Comparison of ENCODE assay signal across 8 cellular contexts in the genomic region with DNA sequence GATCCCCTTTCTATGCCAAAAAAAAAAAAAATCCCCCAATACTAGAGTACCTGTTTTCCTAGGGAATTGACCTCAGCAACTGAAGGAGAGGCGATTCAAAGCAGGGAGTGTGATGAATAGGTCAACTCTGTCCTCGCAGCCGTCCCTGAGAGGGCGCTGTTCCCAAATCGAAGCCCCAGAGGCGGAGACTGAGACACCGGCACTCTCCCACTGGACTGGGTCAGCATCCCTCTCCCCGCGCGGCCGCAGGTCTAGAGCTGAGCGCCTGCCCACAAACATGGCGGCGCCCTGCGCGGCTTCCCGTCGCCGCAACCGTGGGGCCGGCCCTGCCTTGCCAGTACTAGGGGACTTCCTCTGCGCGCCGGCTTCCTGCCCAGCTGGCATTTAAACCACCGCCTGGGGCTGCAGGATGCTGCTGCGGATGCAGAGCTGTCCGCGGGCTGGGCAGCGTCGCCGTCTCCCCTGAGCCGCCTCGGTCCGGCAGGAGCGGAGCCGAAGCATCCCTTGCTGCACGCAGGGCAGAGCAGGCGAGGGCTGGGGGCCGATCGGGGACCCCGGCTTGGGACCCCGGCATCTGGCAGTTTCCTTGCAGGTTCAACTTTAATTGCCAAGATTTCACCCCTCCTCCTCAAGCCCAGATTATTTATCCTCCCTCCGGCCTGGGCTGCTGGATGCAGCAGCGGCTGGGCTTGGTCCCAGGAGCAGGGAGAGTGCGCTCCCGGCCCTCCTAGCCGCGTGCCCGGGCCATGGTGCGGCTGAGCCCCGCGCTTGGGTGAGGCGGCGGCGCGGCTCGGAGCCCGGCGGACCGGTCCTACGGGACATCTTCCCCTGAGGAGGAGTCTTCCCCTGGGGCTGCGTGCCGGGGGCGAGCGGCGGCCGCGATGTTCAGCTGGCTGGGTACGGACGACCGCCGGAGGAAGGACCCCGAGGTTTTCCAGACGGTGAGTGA. TPM values are rescaled to one million over a fixed set of nuclear protein-coding genes. Genes with fewer than 3 reads are reported as not detected.
DNase-seq lines count a peak whose midpoint lies in the region; ATAC-seq and TF ChIP-seq lines count a peak whose summit lies in the region.

A gene (plus strand): TSS at position 412 of the 949 bp plus-strand sequence. CDS start 470 bp downstream, at position 882.

- H3K27me3 Mint-ChIP-seq in nephron (ENCODE audit: low read depth) = peaks cover 26% of the 10 kb centered on the region

- no peaks in the 10 kb centered on the region for H3K9me3 Mint-ChIP-seq in nephron

- peak; percentile 64 for TF ChIP-seq CTCF in fibroblast of the aortic adventitia (IDR thresholded peaks at IDR 0.05; ENCODE audit: insufficient read depth, low read length)
- TF ChIP-seq CTCF in nephron (IDR thresholded peaks at IDR 0.05; ENCODE audit: unreplicated experiment in 3 of 3) = peak; percentile 57 to 63 (median 61)

- H3K4me1 ChIP-seq in HUES6 (ENCODE audit: control insufficient read depth, insufficient read depth, low read length) = peaks cover 15% of the 10 kb centered on the region; the same call in 1 of the 2 replicates

- H3K27me3 ChIP-seq in HUES6 (ENCODE audit: control insufficient read depth, insufficient read depth, low read length) = peaks cover 13% of the 10 kb centered on the region

- peak; percentile 97 for ATAC-seq in GM21390 (IDR thresholded peaks at IDR 0.05; ENCODE audit: unreplicated experiment)
- ATAC-seq in stimulated activated naive CD8-positive, alpha-beta T cell treated with anti-CD3 and anti-CD28 coated beads, Interleukin-15, Interleukin-2, amounts not matched to agents 100 U/mL and 50 U/mL, for 24 hours = peak; percentile 99

- H3K4me3 Mint-ChIP-seq in nephron = peak within 1 kb of the TSS; percentile 84 to 88 (median 84)

- peaks cover 21% of the 10 kb centered on the region for H3K4me1 Mint-ChIP-seq in nephron

- H3K27ac ChIP-seq in HUES6 (ENCODE audit: low read depth, low read length) = no peak within 1 kb of the TSS

- peak within 1 kb of the TSS; percentile 57 for H3K9ac ChIP-seq in HUES6 (ENCODE audit: low read length)

- H3K27ac Mint-ChIP-seq in nephron = no peak within 1 kb of the TSS

- peak within 1 kb of the TSS; percentile 74 for H3K4me3 ChIP-seq in HUES6 (ENCODE audit: low read depth, low read length)
- H3K4me3 ChIP-seq in fibroblast of the aortic adventitia (ENCODE audit: low read depth, low read length) = peak within 1 kb of the TSS; percentile 78

- H3K36me3 ChIP-seq in HUES6 (ENCODE audit: control insufficient read depth, insufficient read depth, low read length) = no peaks in the 10 kb centered on the region

- H3K36me3 Mint-ChIP-seq in nephron (ENCODE audit: low read depth) = peaks cover 4% of the 10 kb centered on the region

- DNase-seq in COLO829 (ENCODE audit: low spot score) (peak; percentile 40), fibroblast of the aortic adventitia (ENCODE audit: low read depth) (peak; percentile 83)
- DNase-seq in activated T-helper 9 cell treated with anti-CD3 and anti-CD28 coated beads, Interleukin-2, amount 50 U/mL, for 16 hours (ENCODE audit: low read depth) = peak; percentile 67
- DNase-seq in stimulated activated naive CD8-positive, alpha-beta T cell treated with anti-CD3 and anti-CD28 coated beads, Interleukin-15, Interleukin-2, amounts not matched to agents 100 U/mL and 50 U/mL, for 24 hours = peak; percentile 86

- H3K9me3 ChIP-seq in HUES6 (ENCODE audit: control insufficient read depth, insufficient read depth, low read depth, low read length) = no peaks in the 10 kb centered on the region

TF ChIP-seq in PFSK-1, 5 proteins besides CTCF, POLR2A, EP300 and RAD21:
- TF ChIP-seq SIN3A (IDR thresholded peaks at IDR 0.05; ENCODE audit: borderline replicate concordance, insufficient read depth, low read length) = peak; percentile 95
- TF ChIP-seq TAF1 (IDR thresholded peaks at IDR 0.05; ENCODE audit: borderline replicate concordance, insufficient read depth, low read length) = no peak
- TF ChIP-seq POLR2AphosphoS5 (IDR thresholded peaks at IDR 0.05; ENCODE audit: low read depth, low read length) = peak; percentile 51; the same call in 1 of the 2 replicates
- TF ChIP-seq FOXP2 (optimal IDR thresholded peaks at IDR 0.05; ENCODE audit: borderline replicate concordance, extremely low read depth, extremely low read length, insufficient read depth) = peak; percentile 92
- TF ChIP-seq, protein P1, sequence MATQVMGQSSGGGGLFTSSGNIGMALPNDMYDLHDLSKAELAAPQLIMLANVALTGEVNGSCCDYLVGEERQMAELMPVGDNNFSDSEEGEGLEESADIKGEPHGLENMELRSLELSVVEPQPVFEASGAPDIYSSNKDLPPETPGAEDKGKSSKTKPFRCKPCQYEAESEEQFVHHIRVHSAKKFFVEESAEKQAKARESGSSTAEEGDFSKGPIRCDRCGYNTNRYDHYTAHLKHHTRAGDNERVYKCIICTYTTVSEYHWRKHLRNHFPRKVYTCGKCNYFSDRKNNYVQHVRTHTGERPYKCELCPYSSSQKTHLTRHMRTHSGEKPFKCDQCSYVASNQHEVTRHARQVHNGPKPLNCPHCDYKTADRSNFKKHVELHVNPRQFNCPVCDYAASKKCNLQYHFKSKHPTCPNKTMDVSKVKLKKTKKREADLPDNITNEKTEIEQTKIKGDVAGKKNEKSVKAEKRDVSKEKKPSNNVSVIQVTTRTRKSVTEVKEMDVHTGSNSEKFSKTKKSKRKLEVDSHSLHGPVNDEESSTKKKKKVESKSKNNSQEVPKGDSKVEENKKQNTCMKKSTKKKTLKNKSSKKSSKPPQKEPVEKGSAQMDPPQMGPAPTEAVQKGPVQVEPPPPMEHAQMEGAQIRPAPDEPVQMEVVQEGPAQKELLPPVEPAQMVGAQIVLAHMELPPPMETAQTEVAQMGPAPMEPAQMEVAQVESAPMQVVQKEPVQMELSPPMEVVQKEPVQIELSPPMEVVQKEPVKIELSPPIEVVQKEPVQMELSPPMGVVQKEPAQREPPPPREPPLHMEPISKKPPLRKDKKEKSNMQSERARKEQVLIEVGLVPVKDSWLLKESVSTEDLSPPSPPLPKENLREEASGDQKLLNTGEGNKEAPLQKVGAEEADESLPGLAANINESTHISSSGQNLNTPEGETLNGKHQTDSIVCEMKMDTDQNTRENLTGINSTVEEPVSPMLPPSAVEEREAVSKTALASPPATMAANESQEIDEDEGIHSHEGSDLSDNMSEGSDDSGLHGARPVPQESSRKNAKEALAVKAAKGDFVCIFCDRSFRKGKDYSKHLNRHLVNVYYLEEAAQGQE (IDR thresholded peaks at IDR 0.05; ENCODE audit: insufficient read depth in 1 of 2, low read depth in 2 of 2, low read length in 2 of 2) = 0 out of 4 replicates have a peak, but pooled peaks of 1 of the 2 experiments have one; percentile 50
TF ChIP-seq in PFSK-1: peak in this region for 4.

RNA-seq across cellular contexts. Expression of the gene that starts here (rescaled TPM):
- polyA plus RNA-seq in PFSK-1 (2012; ENCODE audit: insufficient read length, low read depth) = 8.6 TPM
- 10.7 and 41.2 TPM in 2 replicates for total RNA-seq in fibroblast of the aortic adventitia (ENCODE audit: low replicate concordance)
